ENCODE assay signal across 19 cellular contexts in the genomic region with DNA sequence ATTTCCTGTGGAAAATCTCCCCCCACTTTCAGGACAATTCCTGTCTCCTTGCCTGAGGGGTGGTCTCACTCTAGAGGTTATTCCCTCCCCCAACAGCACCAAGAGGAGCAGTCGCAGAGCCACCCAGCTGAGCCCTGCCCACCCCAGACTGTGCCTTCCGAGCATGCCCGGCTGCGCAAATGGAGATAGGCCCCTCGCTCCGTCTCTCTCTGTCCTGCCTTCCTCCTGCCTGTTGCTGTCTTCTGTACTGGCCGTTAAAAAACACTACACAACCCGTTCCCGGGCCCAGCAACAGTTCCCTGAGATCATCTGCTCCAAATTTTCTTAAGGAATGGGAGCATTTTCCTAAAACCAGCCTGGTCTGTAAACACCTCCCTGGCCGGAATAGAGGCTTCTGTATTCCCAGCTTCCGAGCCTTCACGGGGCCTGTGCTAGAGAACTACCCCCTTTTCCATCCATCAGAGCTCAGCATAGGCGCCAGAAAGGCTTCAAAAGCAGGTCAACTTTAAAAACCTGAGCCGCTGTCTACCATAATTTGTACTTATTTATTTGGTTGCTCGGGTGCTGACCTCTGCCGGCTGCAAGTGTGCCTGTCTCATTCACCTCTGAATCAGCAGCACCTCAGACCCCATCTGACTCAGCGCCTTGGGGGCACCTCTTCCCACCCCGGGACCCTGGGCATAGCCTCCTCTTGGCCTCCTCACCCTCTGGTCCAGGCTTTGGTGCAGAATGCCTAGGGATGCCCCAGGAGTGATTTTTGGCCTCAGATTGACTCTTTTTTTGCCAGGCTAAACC.
DNase-seq lines count a peak whose midpoint lies in the region; ATAC-seq, FAIRE-seq and TF ChIP-seq lines count a peak whose summit lies in the region.
"Had no signal": no experiment of that assay in that cellular context is flagged by ENCODE, and none has a peak within 500 bp of the region (broad histone marks: within the 10 kb centered on the region; RNA-seq: fewer than 3 reads in every experiment).

No MANE protein-coding gene starts in this region.

- in situ Hi-C loops in Panc1 (cut with HindIII; ENCODE audit: low pct_unique_long_range_greater_than_20kb, low sequenced_read_pairs), result no loop called here

- H2AFZ ChIP-seq in smooth muscle cell (ENCODE audit: low read depth), result no peak overlapping the region

- H3K4me2 ChIP-seq in smooth muscle cell, result no peak overlapping the region

- H3F3A ChIP-seq in smooth muscle cell (ENCODE audit: low read depth), result no peaks in the 10 kb centered on the region

- ATAC-seq in Right ventricle myocardium superior (ENCODE audit: poor library complexity), result no peak
- no peak for ATAC-seq in left cardiac atrium
- ATAC-seq in Panc1, result no peak
- ATAC-seq: activated CD8-positive, alpha-beta T cell treated with anti-CD3 and anti-CD28 coated beads, Interleukin-2, amount 10 ng/mL, durations not matched to agents 7 days and 5 days had no signal

- no peaks in the 10 kb centered on the region for H3K79me2 ChIP-seq in smooth muscle cell (ENCODE audit: low read depth)

- no peak for FAIRE-seq in D721Med (lab: Jason Lieb, UNC)
- FAIRE-seq: GM18507 had no signal

- no peaks in the 10 kb centered on the region for H3K36me3 ChIP-seq in Panc1 (ENCODE audit: control insufficient read depth, insufficient read depth, low read length)
- no peaks in the 10 kb centered on the region for H3K36me3 ChIP-seq in smooth muscle cell (ENCODE audit: low read depth)
- H3K36me3 ChIP-seq: ascending aorta, SJSA1, transverse colon had no signal

- 92% methylated on average over 18 of the region's 18 CpGs for WGBS in smooth muscle cell (ENCODE audit: low lambda C conversion rate)

- H3K9ac ChIP-seq in smooth muscle cell (ENCODE audit: low read depth), result no peak overlapping the region

- H4K20me1 ChIP-seq in smooth muscle cell (ENCODE audit: low read depth), result no peaks in the 10 kb centered on the region

- intact Hi-C loops in Right ventricle myocardium superior (cut with DNase I), result no loop called here
- intact Hi-C loops in left cardiac atrium (cut with DNase I), result no loop called here
- intact Hi-C loops in Panc1 (cut with micrococcal nuclease; ENCODE audit: unreplicated experiment), result no loop called here

- H3K27me3 ChIP-seq in Panc1 (ENCODE audit: control insufficient read depth, insufficient read depth, low read length) (no peaks in the 10 kb centered on the region), smooth muscle cell (ENCODE audit: low read depth) (no peaks in the 10 kb centered on the region)
- H3K27me3 ChIP-seq: ascending aorta, SJSA1, transverse colon had no signal

- H3K4me1 ChIP-seq in Panc1 (ENCODE audit: control insufficient read depth, insufficient read depth, low read length) (peaks cover 15% of the 10 kb centered on the region), smooth muscle cell (ENCODE audit: low read depth) (peaks cover 3% of the 10 kb centered on the region)
- H3K4me1 ChIP-seq: ascending aorta had no signal

- H3K27ac ChIP-seq in Panc1 (ENCODE audit: low read length) (peak overlapping the region; percentile 25; the same call in 1 of the 2 replicates), smooth muscle cell (ENCODE audit: low read depth) (no peak overlapping the region)
- H3K27ac ChIP-seq: ascending aorta, SJSA1, transverse colon had no signal

- CTCF ChIA-PET in Panc1 (lab: Charles Lee), result no interaction called here

- DNase-seq in Right ventricle myocardium superior, result peak; percentile 26
- no peak for DNase-seq in left cardiac atrium
- no peak for DNase-seq in Panc1 (ENCODE audit: low read depth, low spot score)
- no peak for DNase-seq in epithelial cell of proximal tubule (ENCODE audit: low read depth)
- no peak for DNase-seq in smooth muscle cell (lab: John Stamatoyannopoulos, UW; ENCODE audit: unreplicated experiment)
- no peak for DNase-seq in D721Med (ENCODE audit: insufficient read length, low spot score)
- no peak for DNase-seq in COR-L47 (lab: John Stamatoyannopoulos, UW)
- no peak for DNase-seq in NCI-H2107 (lab: John Stamatoyannopoulos, UW)
- DNase-seq: activated CD8-positive, alpha-beta T cell treated with anti-CD3 and anti-CD28 coated beads, Interleukin-2, amount 10 ng/mL, durations not matched to agents 7 days and 5 days; effector CD4-positive, alpha-beta T cell; Karpas-422; NCI-H187 treated with DMSO at 0.1 percent for 48 hours; NCI-H524 treated with DMSO at 0.1 percent for 48 hours; stimulated activated CD4-positive, alpha-beta T cell treated with anti-CD3 and anti-CD28 coated beads, Interleukin-4, amount 100 ng/mL, for 24 hours; transverse colon had no signal

- H3K9me3 ChIP-seq in Panc1 (ENCODE audit: control insufficient read depth, insufficient read depth, low read depth, low read length) (no peaks in the 10 kb centered on the region), smooth muscle cell (replicated peaks; ENCODE audit: low read depth) (no peaks in the 10 kb centered on the region)
- H3K9me3 ChIP-seq: ascending aorta, SJSA1, transverse colon had no signal

- TF ChIP-seq CTCF in Panc1 (IDR thresholded peaks at IDR 0.05), result no peak
- peak; percentile 47 for TF ChIP-seq CTCF in epithelial cell of proximal tubule (conservative IDR thresholded peaks at IDR 0.05; ENCODE audit: low read depth, low read length)
- peak; percentile 12 for TF ChIP-seq CTCF in smooth muscle cell (IDR thresholded peaks at IDR 0.05; ENCODE audit: borderline replicate concordance, insufficient read depth, poor library complexity, severe bottlenecking)
- TF ChIP-seq CTCF in D721Med (IDR thresholded peaks at IDR 0.05; ENCODE audit: insufficient read depth, missing control alignments), result no peak

- H3K4me3 ChIP-seq in Panc1 (ENCODE audit: low read depth in 2 of 2, low read length in 2 of 2), result no peak overlapping the region
- H3K4me3 ChIP-seq in epithelial cell of proximal tubule (ENCODE audit: low read depth, low read length), result no peak overlapping the region
- H3K4me3 ChIP-seq in smooth muscle cell, result no peak overlapping the region
- H3K4me3 ChIP-seq: ascending aorta, lung, SJSA1, transverse colon had no signal

- BruUV-seq in Panc1 (replicated peaks; lab: Mats Ljungman, UMichigan), result no TSS peak

- POLR2A ChIA-PET in Panc1 (lab: Charles Lee), result no interaction called here

Comparison
In these comparisons a context has a peak if more than half of its experiments do, and no peak if none do; other contexts are left out.
1. CTCF ChIP-seq: peak in epithelial cell of proximal tubule (single experiment) and smooth muscle cell (single experiment); none in Panc1 (single experiment) and D721Med (single experiment).